8 cellular contexts compared by ENCODE assay signal in the genomic region with DNA sequence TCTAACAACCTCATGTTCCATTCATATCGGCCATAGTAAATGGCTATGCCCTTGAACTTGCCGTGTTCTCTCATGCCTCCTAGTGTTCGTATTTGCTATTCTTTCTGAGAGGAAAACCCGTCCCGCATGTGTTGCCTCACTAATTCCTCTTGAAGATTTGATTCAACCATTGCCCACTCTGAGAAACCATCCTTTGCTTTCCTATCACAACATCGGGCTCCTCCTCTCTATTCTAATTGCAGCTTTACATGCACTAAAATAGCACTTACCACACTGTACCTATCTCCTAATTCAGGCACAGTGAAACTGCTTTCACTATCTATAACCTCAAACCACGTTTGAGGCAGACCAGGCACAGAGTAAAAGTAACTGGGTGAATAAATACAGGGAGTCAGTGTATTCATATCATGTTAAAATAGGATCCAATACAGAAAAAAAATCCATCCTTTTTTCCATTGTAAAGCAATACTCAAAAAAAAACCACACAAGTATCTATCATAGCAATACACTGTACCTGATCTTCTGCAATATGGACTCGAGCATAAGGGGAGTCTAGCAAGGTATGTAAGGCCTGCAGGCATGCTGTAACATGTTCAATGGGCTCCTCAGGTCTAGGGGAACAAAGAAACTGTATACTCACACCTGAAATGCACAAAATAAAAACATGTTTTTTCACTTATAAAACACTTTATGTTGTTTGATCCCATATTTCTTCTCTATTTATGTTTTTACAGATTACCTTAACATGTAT. TPM values are rescaled to one million over a fixed set of nuclear protein-coding genes. Genes with fewer than 3 reads are reported as not detected.
A peak's percentile ranks its signal among the peaks of the same experiment; 100 is the strongest.
DNase-seq lines count a peak whose midpoint lies in the region; ATAC-seq, FAIRE-seq and TF ChIP-seq lines count a peak whose summit lies in the region.

No MANE protein-coding gene starts in this region.

- no peak overlapping the region for H3K4me3 Mint-ChIP-seq in Calu3 (ENCODE audit: low read depth, unreplicated experiment)
- H3K4me3 Mint-ChIP-seq in T-cell = peak overlapping the region in 1 of 3 donors; percentile 3

- H3K4me1 Mint-ChIP-seq in Calu3 (ENCODE audit: low read depth, unreplicated experiment) = no peaks in the 10 kb centered on the region
- H3K4me1 Mint-ChIP-seq in T-cell = peaks cover 8 to 12% (median 10%) of the 10 kb centered on the region in 3 donors

- H3K4me3 ChIP-seq in prostate gland = no peak overlapping the region

- POLR2A ChIA-PET in T-cell (lab: Charles Lee) = no interaction called here

- 65% methylated on average over 8 of the region's 8 CpGs for WGBS in prostate gland

- FAIRE-seq in GM19239 (lab: Jason Lieb, UNC) = peak; percentile 93

- no peak for TF ChIP-seq POLR2A in prostate gland (IDR thresholded peaks at IDR 0.05)

- H3K36me3 Mint-ChIP-seq in Calu3 (ENCODE audit: insufficient read depth, unreplicated experiment) = peaks cover 7% of the 10 kb centered on the region
- peaks cover 48% of the 10 kb centered on the region for H3K36me3 Mint-ChIP-seq in T-cell

- H3K27me3 Mint-ChIP-seq in Calu3 (ENCODE audit: unreplicated experiment) (no peaks in the 10 kb centered on the region), T-cell (no peaks in the 10 kb centered on the region)

- peak; percentile 11 for DNase-seq in Calu3
- DNase-seq in GM19239 (ENCODE audit: insufficient read length, low spot score) = peak; percentile 12
- DNase-seq in T-cell = peak in 6 of 34 experiments; percentile 1 to 16 (median 8)
- DNase-seq in fibroblast of peridontal ligament (ENCODE audit: extremely low read depth) = peak; percentile 60
- no peak for DNase-seq in prostate gland (ENCODE audit: low spot score)
- DNase-seq in AG20443 (ENCODE audit: low spot score) = no peak
- DNase-seq in NCI-H146 (lab: John Stamatoyannopoulos, UW) = no peak

- TF ChIP-seq CTCF in Calu3 (IDR thresholded peaks at IDR 0.05; ENCODE audit: unreplicated experiment) (peak; percentile 69), prostate gland (IDR thresholded peaks at IDR 0.05) (peak in 3 of 4 experiments; percentile 21 to 49 (median 49))

- H3K9me3 ChIP-seq in prostate gland = no peaks in the 10 kb centered on the region

- CTCF ChIA-PET in Calu3 (lab: Charles Lee) = no interaction called here
- CTCF ChIA-PET in T-cell (lab: Charles Lee) = interaction anchor here in 1 of 2 donors (0.6 kb wide), 1 partner anchor 49 kb away, joined by 10 read pairs; no protein-coding TSS in a partner anchor

- no peak overlapping the region for H3K27ac ChIP-seq in prostate gland

- H3K27ac Mint-ChIP-seq in Calu3 (ENCODE audit: unreplicated experiment) (no peak overlapping the region), T-cell (peak overlapping the region; percentile 58 to 62)

- no TSS peak for BruUV-seq in Calu3 (replicated peaks; lab: Mats Ljungman, UMichigan)

- no peaks in the 10 kb centered on the region for H3K4me1 ChIP-seq in prostate gland (replicated peaks)

- no peaks in the 10 kb centered on the region for H3K9me3 Mint-ChIP-seq in Calu3 (ENCODE audit: low read depth, unreplicated experiment)
- no peaks in the 10 kb centered on the region for H3K9me3 Mint-ChIP-seq in T-cell

- H3K27me3 ChIP-seq in prostate gland (replicated peaks; ENCODE audit: insufficient read depth) = no peaks in the 10 kb centered on the region

- ATAC-seq in HG03135 (IDR thresholded peaks at IDR 0.05; ENCODE audit: unreplicated experiment) = peak; percentile 99
- peak; percentile 37 to 76 (median 54) for ATAC-seq in T-cell (replicated peaks in 1 of 4)

- H3K36me3 ChIP-seq in prostate gland = no peaks in the 10 kb centered on the region

- intact Hi-C loops in Calu3 (cut with micrococcal nuclease; ENCODE audit: unreplicated experiment) (loop anchor here (1.0 to 10.0 kb wide), 2 partner anchors 90 to 225 kb away; no protein-coding TSS in a partner anchor), prostate gland (cut with DNase I) (loop anchor here (2.0 kb wide), 1 partner anchor 226 kb away; no protein-coding TSS in a partner anchor)

RNA-seq across cellular contexts. Expression of gene STRN, which starts 39.0 kb away (rescaled TPM):
- total RNA-seq in Calu3 (2022) (25.9 and 29.3 TPM in 2 replicates), T-cell (10 to 100 TPM; 27.8 to 31.5 (median 28.6) TPM), prostate gland (10 to 100 TPM; 15.0 to 32.3 TPM)

Comparison
In these comparisons a context has a peak if more than half of its experiments do, and no peak if none do; other contexts are left out.
1. DNase-seq: peak in Calu3 (single experiment), GM19239 (single experiment) and fibroblast of peridontal ligament (single experiment); none in prostate gland (single experiment), AG20443 (single experiment) and NCI-H146 (single experiment).